34 cellular contexts compared by ENCODE assay signal in the genomic region with DNA sequence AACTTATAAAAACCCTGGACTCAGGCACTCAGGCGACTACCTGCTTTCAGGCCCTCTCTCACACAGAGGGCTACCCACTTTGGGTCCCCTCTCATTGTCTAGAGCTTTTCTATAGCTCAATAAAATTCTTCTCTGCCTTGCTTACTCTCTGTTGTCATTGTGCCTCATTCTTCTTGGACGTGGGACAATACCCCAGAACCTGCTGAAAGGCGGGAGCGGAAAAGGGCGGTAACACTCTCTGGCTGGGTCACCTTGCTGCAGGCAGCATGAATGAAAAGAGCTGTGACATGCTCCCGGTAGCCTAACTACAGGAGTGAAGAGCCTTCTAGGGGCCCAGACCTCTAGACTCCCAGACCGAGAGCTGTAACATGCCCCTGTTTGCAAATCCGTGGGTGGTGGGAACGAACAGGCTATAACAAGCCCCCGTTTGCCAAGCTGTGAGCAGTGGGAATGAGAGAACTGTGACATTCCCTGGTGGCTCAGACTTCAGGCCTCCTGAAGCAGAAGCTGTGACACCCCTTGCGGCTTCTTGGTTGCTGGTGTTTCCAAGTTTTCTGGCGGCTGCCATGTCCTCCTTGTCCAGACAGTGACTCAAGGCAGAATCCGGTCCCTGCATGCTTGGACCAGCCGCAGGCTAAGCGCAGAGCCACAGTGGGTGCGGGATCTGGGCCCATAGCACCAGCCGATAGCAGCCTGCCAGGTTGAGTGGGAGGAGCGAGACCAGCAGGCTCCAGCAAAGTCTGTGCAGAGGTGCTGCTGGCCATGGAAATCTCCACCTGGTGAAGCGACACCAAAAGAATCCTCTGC.
DNase-seq lines count a peak whose midpoint lies in the region; FAIRE-seq and TF ChIP-seq lines count a peak whose summit lies in the region.
"Had no signal": no experiment of that assay in that cellular context is flagged by ENCODE, and none has a peak within 500 bp of the region (broad histone marks: within the 10 kb centered on the region; RNA-seq: fewer than 3 reads in every experiment).

No MANE protein-coding gene starts in this region.

- no peaks in the 10 kb centered on the region for H3K4me1 ChIP-seq in breast epithelium
- peaks cover 3% of the 10 kb centered on the region for H3K4me1 ChIP-seq in mammary epithelial cell (ENCODE audit: insufficient read depth, low read length)
- no peaks in the 10 kb centered on the region for H3K4me1 ChIP-seq in transverse colon
- H3K4me1 ChIP-seq: ascending aorta, gastrocnemius medialis, parathyroid adenoma, SJSA1, upper lobe of left lung had no signal

- in situ Hi-C loops in mammary epithelial cell (cut with MboI; ENCODE audit: low sequenced_read_pairs in 2 of 2), result no loop called here
- in situ Hi-C loops in transverse colon (cut with MboI; ENCODE audit: low pct_ligation_motif_present in 1 of 4, low pct_unique_long_range_greater_than_20kb in 1 of 4, low sequenced_read_pairs in 3 of 4), result no loop called here

- H3K36me3 Mint-ChIP-seq in MCF 10A (ENCODE audit: insufficient read depth, unreplicated experiment), result no peaks in the 10 kb centered on the region
- H3K36me3 Mint-ChIP-seq: activated naive CD8-positive, alpha-beta T cell treated with anti-CD3 and anti-CD28 coated beads, Interleukin-2, amount 10 ng/mL, durations not matched to agents 7 days and 5 days; stimulated activated naive B cell treated with anti-CD40 and anti-IgM and Interleukin-4, amounts not matched to agents 10 μg/mL and 1 μg/mL and 100 μg/mL, for 72 hours had no signal

- no peaks in the 10 kb centered on the region for H3K27me3 Mint-ChIP-seq in MCF 10A (ENCODE audit: insufficient read depth, unreplicated experiment)
- H3K27me3 Mint-ChIP-seq: activated CD4-positive, alpha-beta T cell treated with anti-CD3 and anti-CD28 coated beads, Interleukin-2, amount 10 ng/mL, durations not matched to agents 24 days and 14 days; activated naive CD8-positive, alpha-beta T cell treated with anti-CD3 and anti-CD28 coated beads, Interleukin-2, amount 10 ng/mL, durations not matched to agents 7 days and 5 days; activated T-cell treated with anti-CD3 and anti-CD28 coated beads, Interleukin-2, amount 50 U/mL, for 24 hours; CD4-positive, alpha-beta T cell; dendritic cell treated with granulocyte-macrophage colony-stimulating factor and Interleukin-4, amounts not matched to agents 40 ng/mL and 50 ng/mL, for 4 days; stimulated activated naive B cell treated with anti-CD40 and anti-IgM and Interleukin-4, amounts not matched to agents 10 μg/mL and 1 μg/mL and 100 μg/mL, for 72 hours had no signal

- H3K36me3 ChIP-seq in breast epithelium, result no peaks in the 10 kb centered on the region
- H3K36me3 ChIP-seq in mammary epithelial cell (ENCODE audit: insufficient read depth, low read length), result no peaks in the 10 kb centered on the region
- H3K36me3 ChIP-seq in transverse colon, result no peaks in the 10 kb centered on the region
- H3K36me3 ChIP-seq: ascending aorta, gastrocnemius medialis, MG63, SJSA1, upper lobe of left lung had no signal

- POLR2A ChIA-PET in MCF 10A (lab: Yijun Ruan, JAX), result no interaction called here

- TF ChIP-seq EP300 in transverse colon (IDR thresholded peaks at IDR 0.05; ENCODE audit: low read depth), result no peak

- BruUV-seq in MCF 10A (replicated peaks; lab: Mats Ljungman, UMichigan) (no TSS peak), mammary epithelial cell (replicated peaks; lab: Mats Ljungman, UMichigan) (no TSS peak)

- DNase-seq in MCF 10A (ENCODE audit: unreplicated experiment) (peak; percentile 11), breast epithelium (ENCODE audit: low spot score in 2 of 2) (no peak), mammary epithelial cell (peak; percentile 0), islet precursor cell (peak; percentile 53), transverse colon (no peak), urothelium cell line (ENCODE audit: low spot score) (no peak), NCI-H510A treated with DMSO at 0.1 percent for 48 hours (lab: John Stamatoyannopoulos, UW) (no peak)
- no peak for DNase-seq in activated CD4-positive, CD25-positive, alpha-beta regulatory T cell treated with anti-CD3 and anti-CD28 coated beads, Interleukin-2, amount 50 U/mL, for 72 hours
- DNase-seq: activated CD4-positive, alpha-beta T cell treated with anti-CD3 and anti-CD28 coated beads, Interleukin-2, amount 10 ng/mL, durations not matched to agents 24 days and 14 days; activated effector memory CD4-positive, alpha-beta T cell treated with anti-CD3 and anti-CD28 coated beads, Interleukin-2, amount 50 U/mL, for 16 hours; activated naive CD8-positive, alpha-beta T cell treated with anti-CD3 and anti-CD28 coated beads, Interleukin-2, amount 10 ng/mL, durations not matched to agents 7 days and 5 days; activated T-cell treated with anti-CD3 and anti-CD28 coated beads, Interleukin-2, amount 50 U/mL, for 24 hours; AML-193; CD4-positive, alpha-beta T cell; gastrocnemius medialis; GM23248; KBM-7; left cardiac atrium; MG63; NCI-H1105 treated with DMSO at 0.1 percent for 48 hours; NCI-H187 treated with DMSO at 0.1 percent for 48 hours; NCI-H226; nephron progenitor cell; RPMI8226; stimulated activated naive B cell treated with anti-CD40 and anti-IgM and Interleukin-4, amounts not matched to agents 10 μg/mL and 1 μg/mL and 100 μg/mL, for 72 hours; T1000 had no signal

- intact Hi-C loops in MCF 10A (cut with micrococcal nuclease) (no loop called here), breast epithelium (cut with DNase I; ENCODE audit: low total_unique reads) (no loop called here), mammary epithelial cell (cut with micrococcal nuclease) (no loop called here), transverse colon (cut with DNase I; ENCODE audit: low total_unique reads) (no loop called here)

- dilution Hi-C loops in mammary epithelial cell (cut with HindIII; ENCODE audit: low sequenced_read_pairs), result no loop called here

- no peaks in the 10 kb centered on the region for H3K79me2 ChIP-seq in mammary epithelial cell (ENCODE audit: insufficient read depth, low read length)
- H3K79me2 ChIP-seq: hepatocyte, parathyroid adenoma had no signal

- H3K27ac ChIP-seq in breast epithelium (no peak overlapping the region), mammary epithelial cell (ENCODE audit: insufficient read depth, low read depth, low read length) (no peak overlapping the region), transverse colon (no peak overlapping the region)
- H3K27ac ChIP-seq: ascending aorta, gastrocnemius medialis, GM23248, hepatocyte, parathyroid adenoma, SJSA1, skin epidermis, upper lobe of left lung had no signal

- no peak overlapping the region for H3K4me3 Mint-ChIP-seq in MCF 10A (ENCODE audit: unreplicated experiment)
- H3K4me3 Mint-ChIP-seq: activated CD4-positive, alpha-beta T cell treated with anti-CD3 and anti-CD28 coated beads, Interleukin-2, amount 10 ng/mL, durations not matched to agents 24 days and 14 days; activated naive CD8-positive, alpha-beta T cell treated with anti-CD3 and anti-CD28 coated beads, Interleukin-2, amount 10 ng/mL, durations not matched to agents 7 days and 5 days; activated T-cell treated with anti-CD3 and anti-CD28 coated beads, Interleukin-2, amount 50 U/mL, for 24 hours; CD4-positive, alpha-beta T cell; dendritic cell treated with granulocyte-macrophage colony-stimulating factor and Interleukin-4, amounts not matched to agents 40 ng/mL and 50 ng/mL, for 4 days; nephron progenitor cell; stimulated activated naive B cell treated with anti-CD40 and anti-IgM and Interleukin-4, amounts not matched to agents 10 μg/mL and 1 μg/mL and 100 μg/mL, for 72 hours had no signal

- H3K9me3 ChIP-seq in breast epithelium (peaks cover 0 to 6% of the 10 kb centered on the region in 2 donors), mammary epithelial cell (replicated peaks; ENCODE audit: insufficient read depth, low read length) (peaks cover 7% of the 10 kb centered on the region), transverse colon (peaks cover 5 to 9% of the 10 kb centered on the region in 2 donors)
- H3K9me3 ChIP-seq: ascending aorta, MG63, SJSA1 had no signal

- CTCF ChIA-PET in MCF 10A (lab: Yijun Ruan, JAX), result interaction anchor here (1.5 kb wide), 1 partner anchor 13 kb away, joined by 5 read pairs; no protein-coding TSS in a partner anchor
- CTCF ChIA-PET in mammary epithelial cell (lab: Charles Lee; ENCODE audit: low non-redundant PET), result no interaction called here

- H4K20me1 ChIP-seq in mammary epithelial cell (ENCODE audit: insufficient read depth, low read length), result no peaks in the 10 kb centered on the region

- no peak overlapping the region for H2AFZ ChIP-seq in mammary epithelial cell (ENCODE audit: low read depth, low read length)
- H2AFZ ChIP-seq: GM23248, hepatocyte, parathyroid adenoma had no signal

- no peaks in the 10 kb centered on the region for H3K4me1 Mint-ChIP-seq in MCF 10A (ENCODE audit: insufficient read depth, unreplicated experiment)
- H3K4me1 Mint-ChIP-seq: activated CD4-positive, alpha-beta T cell treated with anti-CD3 and anti-CD28 coated beads, Interleukin-2, amount 10 ng/mL, durations not matched to agents 24 days and 14 days; activated naive CD8-positive, alpha-beta T cell treated with anti-CD3 and anti-CD28 coated beads, Interleukin-2, amount 10 ng/mL, durations not matched to agents 7 days and 5 days; nephron progenitor cell; stimulated activated naive B cell treated with anti-CD40 and anti-IgM and Interleukin-4, amounts not matched to agents 10 μg/mL and 1 μg/mL and 100 μg/mL, for 72 hours had no signal

- H3K9ac ChIP-seq in mammary epithelial cell (ENCODE audit: insufficient read depth, low read length), result no peak overlapping the region
- H3K9ac ChIP-seq: GM23248, parathyroid adenoma had no signal

- no peak overlapping the region for H3K4me2 ChIP-seq in mammary epithelial cell (ENCODE audit: insufficient read depth, low read depth, low read length)
- H3K4me2 ChIP-seq: hepatocyte had no signal

- H3K27me3 ChIP-seq in breast epithelium, result no peaks in the 10 kb centered on the region
- no peaks in the 10 kb centered on the region for H3K27me3 ChIP-seq in mammary epithelial cell (ENCODE audit: insufficient read depth, low read length)
- no peaks in the 10 kb centered on the region for H3K27me3 ChIP-seq in transverse colon
- H3K27me3 ChIP-seq: ascending aorta, gastrocnemius medialis, hepatocyte, MG63, SJSA1, upper lobe of left lung had no signal

- H3K9me3 Mint-ChIP-seq in MCF 10A (ENCODE audit: unreplicated experiment), result no peaks in the 10 kb centered on the region
- H3K9me3 Mint-ChIP-seq: activated CD4-positive, alpha-beta T cell treated with anti-CD3 and anti-CD28 coated beads, Interleukin-2, amount 10 ng/mL, durations not matched to agents 24 days and 14 days had no signal

- H3K27ac Mint-ChIP-seq in MCF 10A (ENCODE audit: low read depth, unreplicated experiment), result no peak overlapping the region
- H3K27ac Mint-ChIP-seq: activated CD4-positive, alpha-beta T cell treated with anti-CD3 and anti-CD28 coated beads, Interleukin-2, amount 10 ng/mL, durations not matched to agents 24 days and 14 days; activated naive CD8-positive, alpha-beta T cell treated with anti-CD3 and anti-CD28 coated beads, Interleukin-2, amount 10 ng/mL, durations not matched to agents 7 days and 5 days; activated T-cell treated with anti-CD3 and anti-CD28 coated beads, Interleukin-2, amount 50 U/mL, for 24 hours; CD4-positive, alpha-beta T cell; dendritic cell treated with granulocyte-macrophage colony-stimulating factor and Interleukin-4, amounts not matched to agents 40 ng/mL and 50 ng/mL, for 4 days; nephron progenitor cell; stimulated activated naive B cell treated with anti-CD40 and anti-IgM and Interleukin-4, amounts not matched to agents 10 μg/mL and 1 μg/mL and 100 μg/mL, for 72 hours had no signal

- no peak for FAIRE-seq in urothelium cell line (lab: Jason Lieb, UNC)
- FAIRE-seq: GM18507 had no signal

- TF ChIP-seq CTCF in MCF 10A (IDR thresholded peaks at IDR 0.05; ENCODE audit: unreplicated experiment) (no peak), breast epithelium (IDR thresholded peaks at IDR 0.05) (no peak), mammary epithelial cell (conservative IDR thresholded peaks at IDR 0.05 in 1 of 2, IDR thresholded peaks at IDR 0.05 in 1 of 2; ENCODE audit: extremely low read depth in 1 of 2, insufficient read depth in 1 of 2, low read depth in 1 of 2, low read length in 2 of 2) (no peak), transverse colon (IDR thresholded peaks at IDR 0.05) (no peak)

- TF ChIP-seq POLR2A in breast epithelium (IDR thresholded peaks at IDR 0.05), result no peak
- no peak for TF ChIP-seq POLR2A in transverse colon (IDR thresholded peaks at IDR 0.05)

- WGBS in mammary epithelial cell (ENCODE audit: low coverage, missing lambda C conversion rate), result 90% methylated on average over 17 of the region's 19 CpGs
- WGBS in transverse colon (ENCODE audit: low coverage in 1 of 2), 2 donors, result 91 to 100% methylated on average over 1 to 19 of the region's 19 CpGs

- H3K4me3 ChIP-seq in breast epithelium (no peak overlapping the region), mammary epithelial cell (replicated peaks in 1 of 3; ENCODE audit: insufficient read depth in 1 of 3, low read depth in 2 of 3, low read length in 3 of 3) (no peak overlapping the region), transverse colon (no peak overlapping the region)
- H3K4me3 ChIP-seq: ascending aorta, gastrocnemius medialis, GM23248, hepatocyte, MG63, SJSA1, skin epidermis, upper lobe of left lung had no signal

Comparison
In these comparisons a context has a peak if more than half of its experiments do, and no peak if none do; other contexts are left out.
1. DNase-seq: peak in MCF 10A (single experiment), mammary epithelial cell (single experiment) and islet precursor cell (single experiment); none in breast epithelium (0 of 2), transverse colon (single experiment), urothelium cell line (single experiment), activated CD4-positive, CD25-positive, alpha-beta regulatory T cell treated with anti-CD3 and anti-CD28 coated beads, Interleukin-2, amount 50 U/mL, for 72 hours (single experiment) and NCI-H510A treated with DMSO at 0.1 percent for 48 hours (single experiment).